8 cellular contexts compared by ENCODE assay signal in the genomic region with DNA sequence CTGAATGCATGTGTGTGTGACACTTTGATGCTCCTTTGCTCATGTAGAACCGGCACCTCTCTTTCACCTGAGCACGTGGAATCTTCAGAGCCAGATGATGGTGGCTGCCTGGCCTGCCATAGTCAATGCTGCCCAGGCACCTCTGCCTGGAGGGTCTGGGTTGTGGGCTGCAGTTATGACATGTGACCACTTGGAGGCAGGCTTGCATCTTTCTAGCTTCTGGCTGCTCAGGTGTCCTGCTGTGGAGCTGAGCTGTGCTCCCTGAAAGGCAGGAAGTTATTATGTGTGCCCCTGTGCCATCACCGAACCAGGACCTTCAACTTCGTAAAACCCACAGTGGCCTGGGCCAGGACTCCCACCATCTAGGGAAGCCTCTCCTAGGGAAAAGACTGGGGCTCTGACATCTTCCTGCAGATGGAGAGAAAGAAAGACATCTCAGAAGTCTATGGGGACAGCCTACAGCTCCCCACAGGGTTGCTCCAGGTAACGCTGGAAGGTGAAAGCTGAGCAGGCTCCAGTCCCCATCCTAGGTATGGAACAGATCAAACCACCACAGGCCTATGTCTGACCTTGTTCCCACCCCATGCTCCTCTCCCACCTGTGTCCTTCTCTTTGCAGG. TPM values are rescaled to one million over a fixed set of nuclear protein-coding genes. Genes with fewer than 3 reads are reported as not detected.
DNase-seq lines count a peak whose midpoint lies in the region; ATAC-seq and TF ChIP-seq lines count a peak whose summit lies in the region.

No MANE protein-coding gene starts in this region.

- H3K9me3 Mint-ChIP-seq in central memory CD8-positive, alpha-beta T cell: no peaks in the 10 kb centered on the region

- H3K4me3 Mint-ChIP-seq in central memory CD8-positive, alpha-beta T cell: no peak overlapping the region

- H3K4me3 ChIP-seq in AG10803 (ENCODE audit: low read length): no peak overlapping the region

- DNase-seq in AG10803 (ENCODE audit: low read depth) (peak; percentile 53), NCI-H2227 treated with DMSO at 0.1 percent for 48 hours (lab: John Stamatoyannopoulos, UW) (peak; percentile 52), left lobe of liver (ENCODE audit: low spot score) (peak; percentile 75)
- peak; percentile 67 to 70 for DNase-seq in central memory CD8-positive, alpha-beta T cell (ENCODE audit: low spot score in 2 of 2)
- DNase-seq in stimulated activated CD4-positive, alpha-beta T cell treated with anti-CD3 and anti-CD28 coated beads, TNF-alpha, amount 100 ng/mL, for 48 hours (ENCODE audit: low read depth in 3 of 3): peak; percentile 52 to 64 (median 55)

- H3K27ac Mint-ChIP-seq in central memory CD8-positive, alpha-beta T cell (ENCODE audit: low read depth): no peak overlapping the region

- no peaks in the 10 kb centered on the region for H3K27me3 Mint-ChIP-seq in central memory CD8-positive, alpha-beta T cell

- ATAC-seq in GM18907 (IDR thresholded peaks at IDR 0.05; ENCODE audit: unreplicated experiment): peak; percentile 77
- ATAC-seq in HG03135 (IDR thresholded peaks at IDR 0.05; ENCODE audit: unreplicated experiment): peak; percentile 66
- ATAC-seq in activated CD4-positive, CD25-positive, alpha-beta regulatory T cell treated with anti-CD3 and anti-CD28 coated beads, Interleukin-2, amount 50 U/mL, for 24 hours: peak; percentile 77 to 78
- peak; percentile 87 for ATAC-seq in central memory CD8-positive, alpha-beta T cell (replicated peaks; ENCODE audit: extremely low read depth, poor library complexity, severe bottlenecking)
- ATAC-seq in left lobe of liver: peak; percentile 73

- H3K36me3 Mint-ChIP-seq in central memory CD8-positive, alpha-beta T cell (ENCODE audit: insufficient read depth): peaks cover 17% of the 10 kb centered on the region

- H3K4me1 Mint-ChIP-seq in central memory CD8-positive, alpha-beta T cell: peaks cover 38% of the 10 kb centered on the region

- TF ChIP-seq CTCF in AG10803 (conservative IDR thresholded peaks at IDR 0.05; ENCODE audit: low read length): peak; percentile 93

RNA-seq across cellular contexts. Expression of gene PSD4, which starts 30.2 kb away (rescaled TPM):
- total RNA-seq in left lobe of liver: 60.3 TPM
